8 cellular contexts compared by ENCODE assay signal in the genomic region with DNA sequence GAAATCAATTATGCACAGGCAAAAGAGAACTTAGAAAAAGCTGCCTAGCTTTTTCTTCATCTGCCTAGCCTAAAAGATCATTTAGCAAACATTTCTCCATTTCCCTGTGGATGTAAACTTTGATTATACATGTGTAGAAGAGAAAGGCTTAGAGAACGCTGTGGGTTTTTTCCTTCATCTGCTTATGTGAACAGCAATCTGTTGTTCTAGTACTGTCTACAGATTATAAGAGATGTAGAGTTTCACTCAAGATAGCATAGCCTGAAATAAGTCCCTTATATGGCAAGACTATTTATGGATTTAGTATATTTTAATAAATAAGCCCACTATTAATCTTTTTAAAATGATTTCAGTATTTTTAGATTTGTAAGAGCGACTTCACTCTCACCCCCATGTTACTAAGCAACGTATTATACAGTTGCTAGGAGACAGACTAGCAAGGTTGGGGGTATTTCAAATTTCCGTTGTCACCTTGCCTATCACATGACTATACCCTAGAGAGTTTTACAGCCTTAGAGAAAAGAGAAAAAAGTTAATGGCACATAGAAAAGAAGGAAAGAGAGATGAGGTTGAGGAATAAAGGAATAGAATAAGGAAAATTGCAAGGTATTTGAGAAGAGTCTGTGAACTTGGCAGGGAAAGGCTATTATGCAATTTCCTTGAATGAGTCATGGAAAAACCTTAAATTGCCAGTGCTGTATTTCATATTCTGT. TPM values are rescaled to one million over a fixed set of nuclear protein-coding genes. Genes with fewer than 3 reads are reported as not detected.
A peak's percentile ranks its signal among the peaks of the same experiment; 100 is the strongest.
DNase-seq lines count a peak whose midpoint lies in the region; TF ChIP-seq lines count a peak whose summit lies in the region.

No MANE protein-coding gene starts in this region.

- H3K36me3 Mint-ChIP-seq in activated naive CD4-positive, alpha-beta T cell treated with anti-CD3 and anti-CD28 coated beads, Interleukin-2, amount 50 U/mL, for 24 hours = no peaks in the 10 kb centered on the region
- no peaks in the 10 kb centered on the region for H3K36me3 Mint-ChIP-seq in activated CD4-positive, alpha-beta memory T cell treated with anti-CD3 and anti-CD28 coated beads, Interleukin-2, amount 10 ng/mL, durations not matched to agents 7 days and 5 days (ENCODE audit: low read depth)

- H3K36me3 ChIP-seq in WERI-Rb-1 = no peaks in the 10 kb centered on the region
- H3K36me3 ChIP-seq in neuron (ENCODE audit: insufficient read depth, low read length) = no peaks in the 10 kb centered on the region

- DNase-seq in activated naive CD4-positive, alpha-beta T cell (lab: John Stamatoyannopoulos, UW) = no peak
- peak; percentile 98 for DNase-seq in NCI-H2107 treated with DMSO at 0.1 percent for 48 hours (lab: John Stamatoyannopoulos, UW; ENCODE audit: unreplicated experiment)
- DNase-seq in WERI-Rb-1 = no peak
- DNase-seq in fibroblast of the aortic adventitia (ENCODE audit: low read depth) = peak; percentile 94
- DNase-seq in activated effector memory CD4-positive, alpha-beta T cell treated with Interleukin-2 at 50 U/mL for 16 hours = no peak
- no peak for DNase-seq in activated CD4-positive, alpha-beta memory T cell treated with anti-CD3 and anti-CD28 coated beads, Interleukin-2, amount 10 ng/mL, durations not matched to agents 7 days and 5 days

- H3K4me1 ChIP-seq in neuron (ENCODE audit: insufficient read depth, low read length) = peaks cover 64% of the 10 kb centered on the region

- H2AFZ ChIP-seq in neuron (ENCODE audit: low read depth, low read length) = no peak overlapping the region

- CTCF ChIA-PET in activated CD4-positive, alpha-beta memory T cell treated with anti-CD3 and anti-CD28 coated beads, Interleukin-2, amount 10 ng/mL, durations not matched to agents 7 days and 5 days (lab: Charles Lee) = no interaction called here

- H3K27me3 ChIP-seq in WERI-Rb-1 (ENCODE audit: insufficient read depth, low read depth, severe bottlenecking) (no peaks in the 10 kb centered on the region), neuron (ENCODE audit: insufficient read depth, low read length) (no peaks in the 10 kb centered on the region)

- H3K4me1 Mint-ChIP-seq in activated naive CD4-positive, alpha-beta T cell treated with anti-CD3 and anti-CD28 coated beads, Interleukin-2, amount 50 U/mL, for 24 hours = peaks cover 16% of the 10 kb centered on the region
- peaks cover 12% of the 10 kb centered on the region for H3K4me1 Mint-ChIP-seq in activated CD4-positive, alpha-beta memory T cell treated with anti-CD3 and anti-CD28 coated beads, Interleukin-2, amount 10 ng/mL, durations not matched to agents 7 days and 5 days

- H3K4me3 Mint-ChIP-seq in activated naive CD4-positive, alpha-beta T cell treated with anti-CD3 and anti-CD28 coated beads, Interleukin-2, amount 50 U/mL, for 24 hours = peak overlapping the region; percentile 41
- no peak overlapping the region for H3K4me3 Mint-ChIP-seq in activated CD4-positive, alpha-beta memory T cell treated with anti-CD3 and anti-CD28 coated beads, Interleukin-2, amount 10 ng/mL, durations not matched to agents 7 days and 5 days

- H3K9me3 ChIP-seq in WERI-Rb-1 (ENCODE audit: severe bottlenecking) (no peaks in the 10 kb centered on the region), neuron (ENCODE audit: low read length) (no peaks in the 10 kb centered on the region)

- H3K9me3 Mint-ChIP-seq in activated naive CD4-positive, alpha-beta T cell treated with anti-CD3 and anti-CD28 coated beads, Interleukin-2, amount 50 U/mL, for 24 hours = no peaks in the 10 kb centered on the region
- H3K9me3 Mint-ChIP-seq in activated CD4-positive, alpha-beta memory T cell treated with anti-CD3 and anti-CD28 coated beads, Interleukin-2, amount 10 ng/mL, durations not matched to agents 7 days and 5 days = no peaks in the 10 kb centered on the region

- TF ChIP-seq CTCF in WERI-Rb-1 (IDR thresholded peaks at IDR 0.05; ENCODE audit: low read depth, low read length) (no peak), fibroblast of the aortic adventitia (IDR thresholded peaks at IDR 0.05; ENCODE audit: insufficient read depth, low read length) (no peak)

- H3K27ac ChIP-seq in WERI-Rb-1 = peak overlapping the region; percentile 39; the same call in 1 of the 2 replicates

- H3K27me3 Mint-ChIP-seq in activated naive CD4-positive, alpha-beta T cell treated with anti-CD3 and anti-CD28 coated beads, Interleukin-2, amount 50 U/mL, for 24 hours = no peaks in the 10 kb centered on the region
- H3K27me3 Mint-ChIP-seq in activated CD4-positive, alpha-beta memory T cell treated with anti-CD3 and anti-CD28 coated beads, Interleukin-2, amount 10 ng/mL, durations not matched to agents 7 days and 5 days = peaks cover 13% of the 10 kb centered on the region

- H3K4me3 ChIP-seq in WERI-Rb-1 (ENCODE audit: low read depth, low read length) (no peak overlapping the region), fibroblast of the aortic adventitia (ENCODE audit: low read depth, low read length) (peak overlapping the region; percentile 19), neuron (ENCODE audit: low read length) (peak overlapping the region; percentile 37)

- H3K27ac Mint-ChIP-seq in activated naive CD4-positive, alpha-beta T cell treated with anti-CD3 and anti-CD28 coated beads, Interleukin-2, amount 50 U/mL, for 24 hours = peak overlapping the region; percentile 64
- H3K27ac Mint-ChIP-seq in activated CD4-positive, alpha-beta memory T cell treated with anti-CD3 and anti-CD28 coated beads, Interleukin-2, amount 10 ng/mL, durations not matched to agents 7 days and 5 days = no peak overlapping the region

- POLR2A ChIA-PET in activated CD4-positive, alpha-beta memory T cell treated with anti-CD3 and anti-CD28 coated beads, Interleukin-2, amount 10 ng/mL, durations not matched to agents 7 days and 5 days (lab: Charles Lee) = interaction anchor here (1.1 to 4.6 kb wide), 2 partner anchors 13 to 32 kb away, joined by 3 to 37 read pairs; partner anchors contain the start of gene TUBA1A

RNA-seq across cellular contexts. Expression of gene TUBA1A, which starts 12.2 kb away (rescaled TPM):
- total RNA-seq in fibroblast of the aortic adventitia (ENCODE audit: low replicate concordance) = 320 and 961 TPM in 2 replicates
- 100 to 1,000 TPM; 106 to 109 TPM for total RNA-seq in activated CD4-positive, alpha-beta memory T cell treated with anti-CD3 and anti-CD28 coated beads, Interleukin-2, amount 10 ng/mL, durations not matched to agents 7 days and 5 days

Comparison
In these comparisons a context has a peak if more than half of its experiments do, and no peak if none do; other contexts are left out.
1. DNase-seq: peak in NCI-H2107 treated with DMSO at 0.1 percent for 48 hours (single experiment) and fibroblast of the aortic adventitia (single experiment); none in activated naive CD4-positive, alpha-beta T cell (0 of 4), WERI-Rb-1 (single experiment), activated effector memory CD4-positive, alpha-beta T cell treated with Interleukin-2 at 50 U/mL for 16 hours (single experiment) and activated CD4-positive, alpha-beta memory T cell treated with anti-CD3 and anti-CD28 coated beads, Interleukin-2, amount 10 ng/mL, durations not matched to agents 7 days and 5 days (single experiment).